11 cellular contexts compared by ENCODE assay signal in genomic region chr3:127630811-127631714, GRCh38. TPM values are rescaled to one million over a fixed set of nuclear protein-coding genes. Genes with fewer than 3 reads are reported as not detected.
DNase-seq lines count a peak whose midpoint lies in the region; TF ChIP-seq lines count a peak whose summit lies in the region.
"Had no signal": no experiment of that assay in that cellular context is flagged by ENCODE, and none has a peak within 500 bp of the region (broad histone marks: within the 10 kb centered on the region; RNA-seq: fewer than 3 reads in every experiment).

No MANE protein-coding gene starts in this region.

- no peak overlapping the region for H3K4me2 ChIP-seq in mammary epithelial cell (ENCODE audit: insufficient read depth, low read depth, low read length)

- peaks cover 10% of the 10 kb centered on the region for H3K4me1 ChIP-seq in mammary epithelial cell (ENCODE audit: insufficient read depth, low read length)
- peaks cover 18% of the 10 kb centered on the region for H3K4me1 ChIP-seq in HAP-1

- no peaks in the 10 kb centered on the region for H4K20me1 ChIP-seq in mammary epithelial cell (ENCODE audit: insufficient read depth, low read length)

- peaks cover 10% of the 10 kb centered on the region for H3K36me3 Mint-ChIP-seq in endothelial cell (ENCODE audit: low read depth, unreplicated experiment)

- no peak overlapping the region for H3K4me3 Mint-ChIP-seq in endothelial cell (ENCODE audit: unreplicated experiment)

- H3K4me1 Mint-ChIP-seq in endothelial cell (ENCODE audit: unreplicated experiment): peaks cover 15% of the 10 kb centered on the region

- dilution Hi-C loops in mammary epithelial cell (cut with HindIII; ENCODE audit: low sequenced_read_pairs): no loop called here

- H3K27ac ChIP-seq in C4-2B (peak overlapping the region; percentile 98; the same call in 1 of the 2 replicates), mammary epithelial cell (ENCODE audit: insufficient read depth, low read depth, low read length) (no peak overlapping the region)
- H3K27ac ChIP-seq: coronary artery, RWPE1 had no signal

- H3K4me3 ChIP-seq in MG63 (no peak overlapping the region), mammary epithelial cell (replicated peaks in 1 of 3; ENCODE audit: insufficient read depth in 1 of 3, low read depth in 2 of 3, low read length in 3 of 3) (no peak overlapping the region), HAP-1 (no peak overlapping the region)

- in situ Hi-C loops in mammary epithelial cell (cut with MboI; ENCODE audit: low sequenced_read_pairs in 2 of 2) (no loop called here), HAP-1 (cut with MboI; ENCODE audit: low sequenced_read_pairs) (no loop called here)

- intact Hi-C loops in mammary epithelial cell (cut with micrococcal nuclease): no loop called here

- DNase-seq in DMS53 treated with DMSO at 0.1 percent for 48 hours (lab: John Stamatoyannopoulos, UW; ENCODE audit: unreplicated experiment): peak; percentile 48
- peak; percentile 60 for DNase-seq in NCI-H345 treated with DMSO at 0.1 percent for 48 hours (lab: John Stamatoyannopoulos, UW; ENCODE audit: unreplicated experiment)
- DNase-seq in endothelial cell (ENCODE audit: low spot score): no peak
- DNase-seq in MG63: no peak
- no peak for DNase-seq in mammary epithelial cell
- no peak for DNase-seq in HAP-1 (ENCODE audit: low spot score in 2 of 2)
- no peak for DNase-seq in central memory CD4-positive, alpha-beta T cell
- DNase-seq: NCI-H1436 treated with DMSO at 0.1 percent for 48 hours had no signal

- H3K9me3 Mint-ChIP-seq in endothelial cell (ENCODE audit: unreplicated experiment): no peaks in the 10 kb centered on the region

- peaks cover 17% of the 10 kb centered on the region for H3K27me3 Mint-ChIP-seq in endothelial cell (ENCODE audit: unreplicated experiment)

- H3K36me3 ChIP-seq in MG63 (no peaks in the 10 kb centered on the region), mammary epithelial cell (ENCODE audit: insufficient read depth, low read length) (no peaks in the 10 kb centered on the region), HAP-1 (replicated peaks) (no peaks in the 10 kb centered on the region)

- CTCF ChIA-PET in mammary epithelial cell (lab: Charles Lee; ENCODE audit: low non-redundant PET): no interaction called here

- TF ChIP-seq CTCF in C4-2B (conservative IDR thresholded peaks at IDR 0.05) (no peak), endothelial cell (IDR thresholded peaks at IDR 0.05; ENCODE audit: unreplicated experiment) (no peak), mammary epithelial cell (conservative IDR thresholded peaks at IDR 0.05 in 1 of 2, IDR thresholded peaks at IDR 0.05 in 1 of 2; ENCODE audit: extremely low read depth in 1 of 2, insufficient read depth in 1 of 2, low read depth in 1 of 2, low read length in 2 of 2) (no peak)

- H2AFZ ChIP-seq in mammary epithelial cell (ENCODE audit: low read depth, low read length): no peak overlapping the region

- H3K27me3 ChIP-seq in MG63: no peaks in the 10 kb centered on the region
- peaks cover 26% of the 10 kb centered on the region for H3K27me3 ChIP-seq in mammary epithelial cell (ENCODE audit: insufficient read depth, low read length)
- peaks cover 10% of the 10 kb centered on the region for H3K27me3 ChIP-seq in HAP-1 (ENCODE audit: low read depth)

- BruUV-seq in mammary epithelial cell (replicated peaks; lab: Mats Ljungman, UMichigan): no TSS peak

- WGBS in mammary epithelial cell (ENCODE audit: low coverage, missing lambda C conversion rate): 93% methylated on average over 10 of the region's 12 CpGs

- H3K79me2 ChIP-seq in mammary epithelial cell (ENCODE audit: insufficient read depth, low read length): no peaks in the 10 kb centered on the region

- H3K9ac ChIP-seq in mammary epithelial cell (ENCODE audit: insufficient read depth, low read length): no peak overlapping the region

- peak overlapping the region; percentile 59 for H3K27ac Mint-ChIP-seq in endothelial cell (ENCODE audit: unreplicated experiment)

- H3K9me3 ChIP-seq in MG63 (no peaks in the 10 kb centered on the region), mammary epithelial cell (replicated peaks; ENCODE audit: insufficient read depth, low read length) (no peaks in the 10 kb centered on the region), HAP-1 (peaks cover 3% of the 10 kb centered on the region; the same call in 1 of the 2 replicates)

RNA-seq across cellular contexts. Expression of gene PODXL2, which starts 2.1 kb away (rescaled TPM):
- total RNA-seq in endothelial cell (ENCODE audit: unreplicated experiment): 16.4 TPM
- 70.4 and 84.7 TPM in 2 replicates for total RNA-seq in MG63 (2014; rRNA removed; shearing (Covaris generic); ENCODE audit: low replicate concordance)
- 1 to 10 TPM; 1.5 to 4.3 TPM for total RNA-seq in mammary epithelial cell
- polyA plus RNA-seq in mammary epithelial cell: 0.11 TPM
- not detected for polyA minus RNA-seq in mammary epithelial cell

RNA-seq across cellular contexts. Expression of gene MCM2, which starts 32.9 kb away (rescaled TPM):
- total RNA-seq in endothelial cell (ENCODE audit: unreplicated experiment): 27.8 TPM
- total RNA-seq in MG63 (2014; rRNA removed; shearing (Covaris generic); ENCODE audit: low replicate concordance): 152 and 177 TPM in 2 replicates
- total RNA-seq in mammary epithelial cell: 10 to 100 TPM; 17.0 to 46.9 TPM
- polyA plus RNA-seq in mammary epithelial cell: 66.3 TPM
- polyA minus RNA-seq in mammary epithelial cell: 107 TPM

RNA-seq across cellular contexts. Expression of gene TPRA1, which starts 40.5 kb away (rescaled TPM):
- total RNA-seq in endothelial cell (ENCODE audit: unreplicated experiment) (36.9 TPM), mammary epithelial cell (10 to 100 TPM; 30.3 to 44.5 TPM)
- total RNA-seq in MG63 (2014; rRNA removed; shearing (Covaris generic); ENCODE audit: low replicate concordance): 80.4 and 91.4 TPM in 2 replicates
- polyA plus RNA-seq in mammary epithelial cell: 31.4 TPM
- 28.9 TPM for polyA minus RNA-seq in mammary epithelial cell

RNA-seq across cellular contexts. Expression of gene ABTB1, which starts 41.7 kb away (rescaled TPM):
- total RNA-seq in endothelial cell (ENCODE audit: unreplicated experiment): 8.7 TPM
- 16.0 and 21.0 TPM in 2 replicates for total RNA-seq in MG63 (2014; rRNA removed; shearing (Covaris generic); ENCODE audit: low replicate concordance)
- 10 to 100 TPM in 1 of 2 donors, 1 to 10 TPM in 1; 4.3 to 14.7 TPM for total RNA-seq in mammary epithelial cell
- 13.3 TPM for polyA plus RNA-seq in mammary epithelial cell
- 5.9 TPM for polyA minus RNA-seq in mammary epithelial cell

Comparison
In these comparisons a context has a peak if more than half of its experiments do, and no peak if none do; other contexts are left out.
1. DNase-seq: peak in DMS53 treated with DMSO at 0.1 percent for 48 hours (single experiment) and NCI-H345 treated with DMSO at 0.1 percent for 48 hours (single experiment); none in endothelial cell (single experiment), MG63 (single experiment), mammary epithelial cell (single experiment), HAP-1 (0 of 2) and central memory CD4-positive, alpha-beta T cell (single experiment).